In the genomic region with DNA sequence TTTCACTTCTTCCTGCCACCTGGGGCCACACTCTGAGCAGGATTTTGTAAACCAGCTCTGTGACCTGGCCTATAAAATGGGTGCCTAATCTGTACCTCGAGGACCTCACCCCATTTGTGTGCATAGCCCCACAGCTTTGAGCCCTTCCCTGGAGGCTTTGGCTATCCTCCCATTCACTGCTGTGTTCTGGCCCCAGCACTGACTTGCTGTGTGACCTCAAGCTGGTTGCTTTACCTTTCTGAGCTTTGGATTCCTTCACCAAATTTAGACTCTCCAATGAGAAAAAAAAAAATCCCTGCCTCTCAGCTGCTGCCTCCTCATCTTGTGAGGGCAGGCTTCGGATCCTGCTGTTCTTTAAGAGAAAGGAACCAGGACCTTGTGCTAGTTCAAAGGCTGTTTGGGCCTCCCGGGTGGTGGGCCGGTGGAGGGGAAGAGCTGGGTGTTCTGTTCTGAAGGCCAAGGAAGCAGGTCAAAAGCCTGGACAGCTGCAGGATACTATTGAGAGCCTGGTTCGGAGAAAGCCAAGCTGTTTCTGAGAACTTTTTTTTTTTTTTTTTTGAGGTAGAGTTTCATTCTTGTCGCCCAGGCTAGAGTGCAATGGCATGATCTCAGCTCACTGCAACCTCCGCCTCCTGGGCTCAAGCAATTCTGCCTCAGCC, we compare ENCODE assay signal across 11 cellular contexts. TPM values are rescaled to one million over a fixed set of nuclear protein-coding genes. Genes with fewer than 3 reads are reported as not detected.
A peak's percentile ranks its signal among the peaks of the same experiment; 100 is the strongest.
DNase-seq lines count a peak whose midpoint lies in the region; ATAC-seq, FAIRE-seq and TF ChIP-seq lines count a peak whose summit lies in the region.
"Had no signal": no experiment of that assay in that cellular context is flagged by ENCODE, and none has a peak within 500 bp of the region (broad histone marks: within the 10 kb centered on the region; RNA-seq: fewer than 3 reads in every experiment).

No MANE protein-coding gene starts in this region.

- TF ChIP-seq CTCF in RWPE2 (IDR thresholded peaks at IDR 0.05; ENCODE audit: poor library complexity, severe bottlenecking) = no peak
- no peak for TF ChIP-seq CTCF in osteoblast (IDR thresholded peaks at IDR 0.05; ENCODE audit: extremely low read depth, low read depth, low read length)
- TF ChIP-seq CTCF in progenitor cell of endocrine pancreas (IDR thresholded peaks at IDR 0.05; ENCODE audit: unreplicated experiment) = no peak

- H3K36me3 ChIP-seq in RWPE2 (ENCODE audit: low read depth) = peaks cover 34% of the 10 kb centered on the region
- peaks cover 11% of the 10 kb centered on the region for H3K36me3 ChIP-seq in ectodermal cell (ENCODE audit: control insufficient read depth, insufficient read depth, low read length)
- peaks cover 31% of the 10 kb centered on the region for H3K36me3 ChIP-seq in osteoblast (ENCODE audit: insufficient read depth, low read length)
- H3K36me3 ChIP-seq in Karpas-422 (ENCODE audit: insufficient read depth, low read length) = peaks cover 14% of the 10 kb centered on the region; the same call in 1 of the 2 replicates

- ATAC-seq in RWPE2 (ENCODE audit: low read depth) = no peak
- no peak for ATAC-seq in GM19463 (IDR thresholded peaks at IDR 0.05; ENCODE audit: unreplicated experiment)

- H3K79me2 ChIP-seq in osteoblast (ENCODE audit: insufficient read depth, low read length) (peaks cover 5% of the 10 kb centered on the region), Karpas-422 (ENCODE audit: low read length) (no peaks in the 10 kb centered on the region)
- H3K79me2 ChIP-seq: hepatocyte had no signal

- H3K27ac ChIP-seq in RWPE2 (ENCODE audit: poor library complexity, severe bottlenecking) = peak overlapping the region; percentile 56
- H3K27ac ChIP-seq in ectodermal cell (ENCODE audit: insufficient read depth, low read depth, low read length, poor library complexity, severe bottlenecking) = peak overlapping the region; percentile 6
- H3K27ac ChIP-seq in osteoblast (ENCODE audit: low read depth, low read length) = no peak overlapping the region
- H3K27ac ChIP-seq in Karpas-422 (ENCODE audit: low read length) = no peak overlapping the region
- H3K27ac ChIP-seq: hepatocyte had no signal

- FAIRE-seq in G401.6 (lab: Jason Lieb, UNC) = peak; percentile 67

- peaks cover 23% of the 10 kb centered on the region for H3K36me3 Mint-ChIP-seq in progenitor cell of endocrine pancreas (ENCODE audit: insufficient read depth)

- H3K4me3 Mint-ChIP-seq in progenitor cell of endocrine pancreas (ENCODE audit: low read depth) = no peak overlapping the region

- H3K9me3 ChIP-seq in RWPE2 (ENCODE audit: severe bottlenecking) (no peaks in the 10 kb centered on the region), ectodermal cell (ENCODE audit: control insufficient read depth, low read length) (no peaks in the 10 kb centered on the region), osteoblast (ENCODE audit: low read depth, low read length) (no peaks in the 10 kb centered on the region), Karpas-422 (ENCODE audit: low read length) (no peaks in the 10 kb centered on the region)

- H3K4me2 ChIP-seq in osteoblast (ENCODE audit: insufficient read depth, low read length) (no peak overlapping the region), Karpas-422 (ENCODE audit: low read depth, low read length, poor library complexity, severe bottlenecking) (no peak overlapping the region)
- H3K4me2 ChIP-seq: hepatocyte had no signal

- DNase-seq in RWPE2 (ENCODE audit: low spot score) (no peak), osteoblast (ENCODE audit: insufficient read length, low spot score, missing footprints) (peak; percentile 73), progenitor cell of endocrine pancreas (ENCODE audit: low spot score, unreplicated experiment) (no peak), GDM1 (lab: John Stamatoyannopoulos, UW) (no peak), Karpas-422 (no peak)
- DNase-seq: stimulated activated CD8-positive, alpha-beta memory T cell treated with anti-CD3 and anti-CD28 coated beads, Interleukin-4, amount 100 ng/mL, for 48 hours had no signal

- H3K27ac Mint-ChIP-seq in progenitor cell of endocrine pancreas = no peak overlapping the region

- H2AFZ ChIP-seq in osteoblast (ENCODE audit: low read length) (no peak overlapping the region), Karpas-422 (ENCODE audit: low read length) (no peak overlapping the region)
- H2AFZ ChIP-seq: hepatocyte had no signal

- H3K4me1 ChIP-seq in RWPE2 (ENCODE audit: insufficient read depth, poor library complexity, severe bottlenecking) (peaks cover 17% of the 10 kb centered on the region), ectodermal cell (ENCODE audit: control insufficient read depth, insufficient read depth, low read length) (peaks cover 58% of the 10 kb centered on the region), osteoblast (ENCODE audit: insufficient read depth, low read length) (peaks cover 23% of the 10 kb centered on the region), Karpas-422 (ENCODE audit: low read length) (peaks cover 5% of the 10 kb centered on the region; the same call in 1 of the 2 replicates)

- no peak overlapping the region for H3K4me3 ChIP-seq in RWPE2 (ENCODE audit: severe bottlenecking)
- H3K4me3 ChIP-seq in ectodermal cell (ENCODE audit: insufficient read depth, low read depth, low read length) = no peak overlapping the region
- no peak overlapping the region for H3K4me3 ChIP-seq in osteoblast (ENCODE audit: insufficient read depth, low read length)
- no peak overlapping the region for H3K4me3 ChIP-seq in Karpas-422 (ENCODE audit: low read length)
- H3K4me3 ChIP-seq: hepatocyte had no signal

- H4K20me1 ChIP-seq in osteoblast (ENCODE audit: insufficient read depth, low read length) (peaks cover 29% of the 10 kb centered on the region), Karpas-422 (ENCODE audit: insufficient read depth, low read depth, low read length) (peaks cover 16% of the 10 kb centered on the region)

- no peaks in the 10 kb centered on the region for H3K9me2 ChIP-seq in Karpas-422 (replicated peaks; ENCODE audit: insufficient read depth, low read length)

- no peaks in the 10 kb centered on the region for H3K9me3 Mint-ChIP-seq in progenitor cell of endocrine pancreas (ENCODE audit: low read depth)

- H3K4me1 Mint-ChIP-seq in progenitor cell of endocrine pancreas (ENCODE audit: low read depth) = peaks cover 37% of the 10 kb centered on the region

- H3K27me3 ChIP-seq in RWPE2 (ENCODE audit: insufficient read depth, poor library complexity, severe bottlenecking) (no peaks in the 10 kb centered on the region), ectodermal cell (ENCODE audit: control insufficient read depth, insufficient read depth, low read length, poor library complexity, severe bottlenecking) (no peaks in the 10 kb centered on the region), osteoblast (ENCODE audit: insufficient read depth, low read length) (no peaks in the 10 kb centered on the region), Karpas-422 (ENCODE audit: low read length) (no peaks in the 10 kb centered on the region)
- H3K27me3 ChIP-seq: hepatocyte had no signal

- WGBS in ectodermal cell, 2 experiments = 61 to 70% methylated on average over 7 of the region's 7 CpGs

- H3K9ac ChIP-seq in Karpas-422 (ENCODE audit: low read length) = no peak overlapping the region

- no peaks in the 10 kb centered on the region for H3K27me3 Mint-ChIP-seq in progenitor cell of endocrine pancreas

RNA-seq across cellular contexts. Expression of a gene that starts 1.1 kb away (rescaled TPM):
- polyA plus RNA-seq in ectodermal cell (2013, experiment 1 of 4) = 4.8 TPM
- 5.7 TPM for polyA plus RNA-seq in ectodermal cell (2013, experiment 2 of 4)
- polyA plus RNA-seq in ectodermal cell (2013, experiment 3 of 4) = 4.9 TPM
- polyA plus RNA-seq in ectodermal cell (2013, experiment 4 of 4) = 4.4 TPM
- total RNA-seq in osteoblast = 0.29 and 0.36 TPM in 2 replicates
- total RNA-seq in progenitor cell of endocrine pancreas = 1.4 and 1.6 TPM in 2 replicates
- total RNA-seq in Karpas-422 (2014; rRNA removed; shearing (Covaris generic); ENCODE audit: low replicate concordance) = 1.3 TPM in 1 of 2 replicates, not detected in the other

RNA-seq across cellular contexts. Expression of a gene that starts 16.9 kb away (rescaled TPM):
- 4.8 TPM for polyA plus RNA-seq in ectodermal cell (2013, experiment 1 of 4)
- polyA plus RNA-seq in ectodermal cell (2013, experiment 2 of 4) = 3.0 TPM
- polyA plus RNA-seq in ectodermal cell (2013, experiment 3 of 4) = 2.0 TPM
- polyA plus RNA-seq in ectodermal cell (2013, experiment 4 of 4) = 2.4 TPM
- total RNA-seq in osteoblast = 0.29 TPM in 1 of 2 replicates, not detected in the other
- total RNA-seq in progenitor cell of endocrine pancreas = 0.53 and 0.73 TPM in 2 replicates
- total RNA-seq in Karpas-422 (2014; rRNA removed; shearing (Covaris generic); ENCODE audit: low replicate concordance) = 4.0 and 5.3 TPM in 2 replicates

RNA-seq across cellular contexts. Expression of a gene that starts 17.5 kb away (rescaled TPM):
- 363 TPM for polyA plus RNA-seq in ectodermal cell (2013, experiment 1 of 4)
- 490 TPM for polyA plus RNA-seq in ectodermal cell (2013, experiment 2 of 4)
- 273 TPM for polyA plus RNA-seq in ectodermal cell (2013, experiment 3 of 4)
- 306 TPM for polyA plus RNA-seq in ectodermal cell (2013, experiment 4 of 4)
- total RNA-seq in osteoblast (114 and 130 TPM in 2 replicates), progenitor cell of endocrine pancreas (500 and 503 TPM in 2 replicates)
- 156 and 329 TPM in 2 replicates for total RNA-seq in Karpas-422 (2014; rRNA removed; shearing (Covaris generic); ENCODE audit: low replicate concordance)

RNA-seq across cellular contexts. Expression of a gene that starts 37.9 kb away (rescaled TPM):
- polyA plus RNA-seq in ectodermal cell (2013, experiment 1 of 4) = 14.9 TPM
- 13.0 TPM for polyA plus RNA-seq in ectodermal cell (2013, experiment 2 of 4)
- polyA plus RNA-seq in ectodermal cell (2013, experiment 3 of 4) = 16.0 TPM
- polyA plus RNA-seq in ectodermal cell (2013, experiment 4 of 4) = 13.4 TPM
- total RNA-seq in osteoblast = 62.5 and 90.1 TPM in 2 replicates
- 0.17 and 0.60 TPM in 2 replicates for total RNA-seq in progenitor cell of endocrine pancreas
- total RNA-seq in Karpas-422 (2014; rRNA removed; shearing (Covaris generic); ENCODE audit: low replicate concordance) = 0.83 TPM in 1 of 2 replicates, not detected in the other
- total RNA-seq: pulmonary artery endothelial cell had no signal

RNA-seq across cellular contexts. Expression of a gene that starts 42.1 kb away (rescaled TPM):
- polyA plus RNA-seq in ectodermal cell (2013, experiment 1 of 4) = 26.9 TPM
- 23.3 TPM for polyA plus RNA-seq in ectodermal cell (2013, experiment 2 of 4)
- 20.6 TPM for polyA plus RNA-seq in ectodermal cell (2013, experiment 3 of 4)
- 21.6 TPM for polyA plus RNA-seq in ectodermal cell (2013, experiment 4 of 4)
- total RNA-seq in osteoblast (6.2 and 9.8 TPM in 2 replicates), progenitor cell of endocrine pancreas (12.7 and 13.3 TPM in 2 replicates)
- total RNA-seq in Karpas-422 (2014; rRNA removed; shearing (Covaris generic); ENCODE audit: low replicate concordance) = 62.0 and 84.2 TPM in 2 replicates

Comparison
In these comparisons a context has a peak if more than half of its experiments do, and no peak if none do; other contexts are left out.
1. H3K27ac ChIP-seq: peak in RWPE2 (single experiment) and ectodermal cell (single experiment); none in osteoblast (single experiment) and Karpas-422 (single experiment).